ENCODE assay signal across 7 cellular contexts in genomic region chr15:90143176-90143655, GRCh38. TPM values are rescaled to one million over a fixed set of nuclear protein-coding genes. Genes with fewer than 3 reads are reported as not detected.
DNase-seq lines count a peak whose midpoint lies in the region; ATAC-seq and TF ChIP-seq lines count a peak whose summit lies in the region.

No MANE protein-coding gene starts in this region.

- no peaks in the 10 kb centered on the region for H3K9me3 ChIP-seq in prostate gland

- TF ChIP-seq POLR2A in prostate gland (IDR thresholded peaks at IDR 0.05), result no peak

- H3K4me3 Mint-ChIP-seq in activated T-helper 17 cell treated with anti-CD3 and anti-CD28 coated beads, Interleukin-2, amount 50 U/mL, for 72 hours, result peak overlapping the region; percentile 69

- ATAC-seq in activated T-helper 17 cell treated with anti-CD3 and anti-CD28 coated beads, Interleukin-2, amount 50 U/mL, for 72 hours (replicated peaks), result peak; percentile 88
- no peak for ATAC-seq in HG02678 (IDR thresholded peaks at IDR 0.05; ENCODE audit: unreplicated experiment)

- intact Hi-C loops in prostate gland (cut with DNase I), result no loop called here

- peaks cover 13% of the 10 kb centered on the region for H3K4me1 Mint-ChIP-seq in activated T-helper 17 cell treated with anti-CD3 and anti-CD28 coated beads, Interleukin-2, amount 50 U/mL, for 72 hours

- peak overlapping the region; percentile 69 for H3K27ac Mint-ChIP-seq in activated T-helper 17 cell treated with anti-CD3 and anti-CD28 coated beads, Interleukin-2, amount 50 U/mL, for 72 hours

- no peaks in the 10 kb centered on the region for H3K27me3 Mint-ChIP-seq in activated T-helper 17 cell treated with anti-CD3 and anti-CD28 coated beads, Interleukin-2, amount 50 U/mL, for 72 hours

- H3K4me3 ChIP-seq in prostate gland, result no peak overlapping the region

- no peaks in the 10 kb centered on the region for H3K36me3 Mint-ChIP-seq in activated T-helper 17 cell treated with anti-CD3 and anti-CD28 coated beads, Interleukin-2, amount 50 U/mL, for 72 hours (ENCODE audit: low read depth)

- H3K9me3 Mint-ChIP-seq in activated T-helper 17 cell treated with anti-CD3 and anti-CD28 coated beads, Interleukin-2, amount 50 U/mL, for 72 hours, result no peaks in the 10 kb centered on the region

- H3K4me1 ChIP-seq in prostate gland (replicated peaks), result peaks cover 3% of the 10 kb centered on the region

- H3K36me3 ChIP-seq in prostate gland, result no peaks in the 10 kb centered on the region

- peak overlapping the region; percentile 61 to 73 for H3K27ac ChIP-seq in prostate gland

- DNase-seq in HUDEP-2 (lab: John Stamatoyannopoulos, UW; ENCODE audit: unreplicated experiment in 76 of 76), result peak in 75 of 76 experiments; percentile 62 to 98 (median 95)
- peak; percentile 55 for DNase-seq in RPMI7951 (ENCODE audit: low read depth)
- DNase-seq in glomerular visceral epithelial cell (ENCODE audit: extremely low spot score), result peak; percentile 51
- peak; percentile 79 for DNase-seq in prostate gland (ENCODE audit: low spot score)

- no peaks in the 10 kb centered on the region for H3K27me3 ChIP-seq in prostate gland (replicated peaks; ENCODE audit: insufficient read depth)

- TF ChIP-seq CTCF in GM12874 (IDR thresholded peaks at IDR 0.05; ENCODE audit: insufficient read depth, low read depth, low read length), result peak; percentile 92
- peak; percentile 24 to 91 (median 88) for TF ChIP-seq CTCF in prostate gland (IDR thresholded peaks at IDR 0.05)

- WGBS in prostate gland, result 15% methylated on average over 12 of the region's 12 CpGs

RNA-seq across cellular contexts. Expression of gene IDH2, which starts 40.9 kb away (rescaled TPM):
- 90.6 and 95.5 TPM in 2 replicates for total RNA-seq in RPMI7951 (2014; rRNA removed; shearing (Covaris generic))
- total RNA-seq in activated T-helper 17 cell treated with anti-CD3 and anti-CD28 coated beads, Interleukin-2, amount 50 U/mL, for 72 hours, result 10 to 100 TPM; 53.5 to 75.6 TPM
- total RNA-seq in prostate gland, result 100 to 1,000 TPM in 1 of 2 donors, 10 to 100 TPM in 1; 98.1 to 190 TPM

RNA-seq across cellular contexts. Expression of gene SEMA4B, which starts 57.9 kb away (rescaled TPM):
- total RNA-seq in RPMI7951 (2014; rRNA removed; shearing (Covaris generic)), result 18.1 and 20.9 TPM in 2 replicates
- 10 to 100 TPM; 17.3 to 49.1 TPM for total RNA-seq in activated T-helper 17 cell treated with anti-CD3 and anti-CD28 coated beads, Interleukin-2, amount 50 U/mL, for 72 hours
- total RNA-seq in prostate gland, result 10 to 100 TPM; 96.1 to 99.6 TPM
